In the genomic region with DNA sequence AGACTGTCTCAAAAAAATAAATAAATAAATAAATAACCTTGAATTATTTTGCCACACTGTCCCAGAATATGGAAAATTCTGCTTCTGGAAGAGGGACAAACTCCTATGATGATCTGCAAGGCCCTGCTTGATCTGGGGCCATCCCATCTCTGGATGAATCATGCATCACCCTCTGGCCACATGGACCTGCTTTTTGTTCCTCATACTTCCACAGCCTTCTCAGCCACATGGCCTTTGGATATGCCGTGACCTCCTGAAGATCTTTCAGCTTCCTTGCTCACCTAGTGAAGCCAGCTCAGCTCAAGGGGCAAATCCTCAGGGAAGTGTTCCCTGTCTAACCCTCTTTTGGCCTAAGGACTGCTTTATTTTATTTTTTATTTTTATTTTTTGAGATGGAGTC, we compare ENCODE assay signal across 1 cellular context.
A peak's percentile ranks its signal among the peaks of the same experiment; 100 is the strongest.
TF ChIP-seq lines count a peak whose summit lies in the region.

No MANE protein-coding gene starts in this region.

TF ChIP-seq in HCT116, 20 proteins besides CTCF, POLR2A, EP300 and RAD21:
- TF ChIP-seq, protein P1, sequence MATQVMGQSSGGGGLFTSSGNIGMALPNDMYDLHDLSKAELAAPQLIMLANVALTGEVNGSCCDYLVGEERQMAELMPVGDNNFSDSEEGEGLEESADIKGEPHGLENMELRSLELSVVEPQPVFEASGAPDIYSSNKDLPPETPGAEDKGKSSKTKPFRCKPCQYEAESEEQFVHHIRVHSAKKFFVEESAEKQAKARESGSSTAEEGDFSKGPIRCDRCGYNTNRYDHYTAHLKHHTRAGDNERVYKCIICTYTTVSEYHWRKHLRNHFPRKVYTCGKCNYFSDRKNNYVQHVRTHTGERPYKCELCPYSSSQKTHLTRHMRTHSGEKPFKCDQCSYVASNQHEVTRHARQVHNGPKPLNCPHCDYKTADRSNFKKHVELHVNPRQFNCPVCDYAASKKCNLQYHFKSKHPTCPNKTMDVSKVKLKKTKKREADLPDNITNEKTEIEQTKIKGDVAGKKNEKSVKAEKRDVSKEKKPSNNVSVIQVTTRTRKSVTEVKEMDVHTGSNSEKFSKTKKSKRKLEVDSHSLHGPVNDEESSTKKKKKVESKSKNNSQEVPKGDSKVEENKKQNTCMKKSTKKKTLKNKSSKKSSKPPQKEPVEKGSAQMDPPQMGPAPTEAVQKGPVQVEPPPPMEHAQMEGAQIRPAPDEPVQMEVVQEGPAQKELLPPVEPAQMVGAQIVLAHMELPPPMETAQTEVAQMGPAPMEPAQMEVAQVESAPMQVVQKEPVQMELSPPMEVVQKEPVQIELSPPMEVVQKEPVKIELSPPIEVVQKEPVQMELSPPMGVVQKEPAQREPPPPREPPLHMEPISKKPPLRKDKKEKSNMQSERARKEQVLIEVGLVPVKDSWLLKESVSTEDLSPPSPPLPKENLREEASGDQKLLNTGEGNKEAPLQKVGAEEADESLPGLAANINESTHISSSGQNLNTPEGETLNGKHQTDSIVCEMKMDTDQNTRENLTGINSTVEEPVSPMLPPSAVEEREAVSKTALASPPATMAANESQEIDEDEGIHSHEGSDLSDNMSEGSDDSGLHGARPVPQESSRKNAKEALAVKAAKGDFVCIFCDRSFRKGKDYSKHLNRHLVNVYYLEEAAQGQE (IDR thresholded peaks at IDR 0.05; ENCODE audit: low read depth) = no peak
- TF ChIP-seq POLR2AphosphoS5 (IDR thresholded peaks at IDR 0.05; ENCODE audit: low read depth, low read length) = peak; percentile 55; the same call in 1 of the 2 replicates
- no peak for TF ChIP-seq JUND (IDR thresholded peaks at IDR 0.05)
